Comparison of ENCODE assay signal across 20 cellular contexts in genomic region chr19:11410682-11411081, GRCh38. TPM values are rescaled to one million over a fixed set of nuclear protein-coding genes. Genes with fewer than 3 reads are reported as not detected.
DNase-seq lines count a peak whose midpoint lies in the region; ATAC-seq, FAIRE-seq and TF ChIP-seq lines count a peak whose summit lies in the region.
"Had no signal": no experiment of that assay in that cellular context is flagged by ENCODE, and none has a peak within 500 bp of the region (broad histone marks: within the 10 kb centered on the region; RNA-seq: fewer than 3 reads in every experiment).

No MANE protein-coding gene starts in this region.

- no peaks in the 10 kb centered on the region for H3K9me3 ChIP-seq in SK-N-SH
- H3K9me3 ChIP-seq: BLaER1 treated with 17β-estradiol and CSF1 and Interleukin-3, amounts not matched to agents 10 nM and 100 nM had no signal

- no peaks in the 10 kb centered on the region for H3K27me3 ChIP-seq in SK-N-SH (ENCODE audit: insufficient read depth)

- H4K20me1 ChIP-seq in SK-N-SH (ENCODE audit: insufficient read depth) = no peaks in the 10 kb centered on the region
- H4K20me1 ChIP-seq: BLaER1 treated with 17β-estradiol and CSF1 and Interleukin-3, amounts not matched to agents 10 nM and 100 nM had no signal

- TF ChIP-seq RAD21 in SK-N-SH (IDR thresholded peaks at IDR 0.05; ENCODE audit: low read length) = no peak

- no peak overlapping the region for H3K4me3 ChIP-seq in SK-N-SH (ENCODE audit: low read depth in 2 of 2, low read length in 1 of 2)
- no peak overlapping the region for H3K4me3 ChIP-seq in fibroblast of pulmonary artery (replicated peaks; ENCODE audit: low read depth, low read length)
- H3K4me3 ChIP-seq: BLaER1 treated with 17β-estradiol and CSF1 and Interleukin-3, amounts not matched to agents 10 nM and 100 nM had no signal

- peaks cover 5 to 7% of the 10 kb centered on the region in 2 donors for H3K4me1 Mint-ChIP-seq in stimulated activated naive B cell treated with anti-CD40 and anti-IgM and Interleukin-4, amounts not matched to agents 10 μg/mL and 1 μg/mL and 100 μg/mL, for 72 hours
- H3K4me1 Mint-ChIP-seq: activated T-helper 17 cell treated with anti-CD3 and anti-CD28 coated beads, Interleukin-2, amount 50 U/mL, for 72 hours; central memory CD8-positive, alpha-beta T cell had no signal

- ATAC-seq in SK-N-SH treated with all-trans-retinoic acid at 6 μM for 48 hours (no peak), HG03108 (IDR thresholded peaks at IDR 0.05; ENCODE audit: unreplicated experiment) (no peak)
- no peak for ATAC-seq in stimulated activated naive B cell treated with anti-CD40 and anti-IgM and Interleukin-4, amounts not matched to agents 10 μg/mL and 1 μg/mL and 100 μg/mL, for 72 hours (replicated peaks)
- ATAC-seq: activated CD4-positive, CD25-positive, alpha-beta regulatory T cell treated with anti-CD3 and anti-CD28 coated beads, Interleukin-2, amount 50 U/mL, for 24 hours; activated T-helper 17 cell treated with anti-CD3 and anti-CD28 coated beads, Interleukin-2, amount 50 U/mL, for 72 hours had no signal

- H3K9me2 ChIP-seq in SK-N-SH = no peaks in the 10 kb centered on the region

- no peak overlapping the region for H3K9ac ChIP-seq in SK-N-SH
- H3K9ac ChIP-seq: BLaER1 treated with 17β-estradiol and CSF1 and Interleukin-3, amounts not matched to agents 10 nM and 100 nM had no signal

- TF ChIP-seq CTCF in SK-N-SH (IDR thresholded peaks at IDR 0.05) (no peak), fibroblast of pulmonary artery (IDR thresholded peaks at IDR 0.05; ENCODE audit: low read length, missing control alignments) (no peak)

- H3K36me3 ChIP-seq in SK-N-SH (replicated peaks in 1 of 2; ENCODE audit: control insufficient read depth in 1 of 2, insufficient read depth in 2 of 2, low read length in 1 of 2) = no peaks in the 10 kb centered on the region
- H3K36me3 ChIP-seq: BLaER1 treated with 17β-estradiol and CSF1 and Interleukin-3, amounts not matched to agents 10 nM and 100 nM had no signal

- no peaks in the 10 kb centered on the region for H3K9me3 Mint-ChIP-seq in stimulated activated naive B cell treated with anti-CD40 and anti-IgM and Interleukin-4, amounts not matched to agents 10 μg/mL and 1 μg/mL and 100 μg/mL, for 72 hours
- H3K9me3 Mint-ChIP-seq: activated T-helper 17 cell treated with anti-CD3 and anti-CD28 coated beads, Interleukin-2, amount 50 U/mL, for 72 hours; central memory CD8-positive, alpha-beta T cell had no signal

- peaks cover 3% of the 10 kb centered on the region for H3F3A ChIP-seq in SK-N-SH (replicated peaks; ENCODE audit: insufficient read depth)

- no peak overlapping the region for H3K27ac ChIP-seq in SK-N-SH (ENCODE audit: low read depth in 2 of 2, low read length in 1 of 2)
- H3K27ac ChIP-seq: BLaER1 treated with 17β-estradiol and CSF1 and Interleukin-3, amounts not matched to agents 10 nM and 100 nM had no signal

- no peak for TF ChIP-seq EP300 in SK-N-SH (IDR thresholded peaks at IDR 0.05; ENCODE audit: borderline replicate concordance in 1 of 2, low read depth in 1 of 2, low read length in 1 of 2)

- CTCF ChIA-PET in SK-N-SH (lab: Yijun Ruan, JAX) = interaction anchor here (1.1 kb wide), 1 partner anchor 72 kb away, joined by 3 read pairs; no protein-coding TSS in a partner anchor

- DNase-seq in SK-N-SH (no peak), RKO (ENCODE audit: low spot score) (peak; percentile 30), fibroblast of pulmonary artery (ENCODE audit: low read depth) (peak; percentile 11), urothelium cell line (ENCODE audit: low spot score) (peak; percentile 48), SK-N-DZ (ENCODE audit: low spot score) (no peak)
- DNase-seq in stimulated activated naive B cell treated with anti-CD40 and anti-IgM and Interleukin-4, amounts not matched to agents 10 μg/mL and 1 μg/mL and 100 μg/mL, for 72 hours = no peak
- DNase-seq: 8988T; GDM1; NCI-H187; NCI-H345; SHP77; stimulated activated CD4-positive, alpha-beta T cell treated with anti-CD3 and anti-CD28 coated beads, Interleukin-12 subunit alpha, Interleukin-12 subunit beta, amount 100 ng/mL, for 4 hours had no signal

- FAIRE-seq in urothelium cell line (lab: Jason Lieb, UNC) = no peak
- FAIRE-seq: D721Med, keratinocyte had no signal

- H3K4me1 ChIP-seq in SK-N-SH (ENCODE audit: control insufficient read depth in 1 of 2, insufficient read depth in 2 of 2, low read depth in 1 of 2, low read length in 1 of 2) = no peaks in the 10 kb centered on the region

- peaks cover 0 to 17% of the 10 kb centered on the region in 2 donors for H3K27me3 Mint-ChIP-seq in stimulated activated naive B cell treated with anti-CD40 and anti-IgM and Interleukin-4, amounts not matched to agents 10 μg/mL and 1 μg/mL and 100 μg/mL, for 72 hours

- no peaks in the 10 kb centered on the region for H3K79me2 ChIP-seq in SK-N-SH (ENCODE audit: insufficient read depth)

- POLR2A ChIA-PET in SK-N-SH (lab: Yijun Ruan, JAX) = no interaction called here

- H2AFZ ChIP-seq in SK-N-SH (ENCODE audit: low read depth) = no peak overlapping the region

- no peak overlapping the region for H3K4me3 Mint-ChIP-seq in stimulated activated naive B cell treated with anti-CD40 and anti-IgM and Interleukin-4, amounts not matched to agents 10 μg/mL and 1 μg/mL and 100 μg/mL, for 72 hours
- H3K4me3 Mint-ChIP-seq: activated T-helper 17 cell treated with anti-CD3 and anti-CD28 coated beads, Interleukin-2, amount 50 U/mL, for 72 hours; central memory CD8-positive, alpha-beta T cell had no signal

- WGBS in SK-N-SH (ENCODE audit: low lambda C conversion rate) = 55% methylated on average over 8 of the region's 8 CpGs

- H3K4me2 ChIP-seq in SK-N-SH = no peak overlapping the region
- H3K4me2 ChIP-seq: BLaER1 treated with 17β-estradiol and CSF1 and Interleukin-3, amounts not matched to agents 10 nM and 100 nM had no signal

- H3K27ac Mint-ChIP-seq in stimulated activated naive B cell treated with anti-CD40 and anti-IgM and Interleukin-4, amounts not matched to agents 10 μg/mL and 1 μg/mL and 100 μg/mL, for 72 hours = no peak overlapping the region
- H3K27ac Mint-ChIP-seq: activated T-helper 17 cell treated with anti-CD3 and anti-CD28 coated beads, Interleukin-2, amount 50 U/mL, for 72 hours had no signal

- no peaks in the 10 kb centered on the region for H3K36me3 Mint-ChIP-seq in stimulated activated naive B cell treated with anti-CD40 and anti-IgM and Interleukin-4, amounts not matched to agents 10 μg/mL and 1 μg/mL and 100 μg/mL, for 72 hours

TF ChIP-seq in SK-N-SH, 30 proteins besides CTCF, POLR2A, EP300 and RAD21:
- TF ChIP-seq FOSL2 (IDR thresholded peaks at IDR 0.05; ENCODE audit: borderline replicate concordance, low read depth) = 0 out of 2 replicates have a peak, but pooled peaks have one; percentile 27
- no peak; the same call in 1 of the 2 replicates for TF ChIP-seq JUND (IDR thresholded peaks at IDR 0.05)
- no peak for TF ChIP-seq USF1 (IDR thresholded peaks at IDR 0.05; ENCODE audit: borderline replicate concordance, low read depth)

TF ChIP-seq in SK-N-SH treated with all-trans-retinoic acid at 6 μM for 48 hours, 23 proteins besides CTCF, POLR2A, EP300 and RAD21 (continues in another document):
- no peak for TF ChIP-seq ESRRG (CRISPR knock-in tag; IDR thresholded peaks at IDR 0.05)
- no peak for TF ChIP-seq CSDC2 (CRISPR knock-in tag; IDR thresholded peaks at IDR 0.05)

RNA-seq across cellular contexts. Expression of gene RGL3, which starts 8.4 kb away (rescaled TPM):
- 13.3 and 13.5 TPM in 2 replicates for polyA plus RNA-seq in SK-N-SH (2012; rRNA removed)
- polyA plus RNA-seq in SK-N-SH (2012; cell fraction: cytosol; rRNA removed) = 2.1 and 2.9 TPM in 2 replicates
- 140 and 202 TPM in 2 replicates for polyA plus RNA-seq in SK-N-SH (2012; cell fraction: nucleus; rRNA removed)
- polyA plus RNA-seq in SK-N-DZ (2014; cell fraction: cytosol; rRNA removed) = not detected in 2 replicates
- not detected in 2 replicates for polyA plus RNA-seq in SK-N-DZ (2014; cell fraction: nucleus; rRNA removed)
- polyA plus RNA-seq: keratinocyte had no signal

RNA-seq across cellular contexts. Expression of gene ODAD3, which starts 24.2 kb away (rescaled TPM):
- polyA plus RNA-seq in SK-N-SH (2012; rRNA removed) = 3.2 and 4.2 TPM in 2 replicates
- 2.1 and 2.3 TPM in 2 replicates for polyA plus RNA-seq in SK-N-SH (2012; cell fraction: cytosol; rRNA removed)
- 6.9 and 7.8 TPM in 2 replicates for polyA plus RNA-seq in SK-N-SH (2012; cell fraction: nucleus; rRNA removed)
- polyA plus RNA-seq in SK-N-DZ (2014; cell fraction: cytosol; rRNA removed) = 0.42 and 6.6 TPM in 2 replicates
- 10.7 TPM in 1 of 2 replicates, not detected in the other for polyA plus RNA-seq in SK-N-DZ (2014; cell fraction: nucleus; rRNA removed)

RNA-seq across cellular contexts. Expression of gene PRKCSH, which starts 24.8 kb away (rescaled TPM):
- 198 and 502 TPM in 2 replicates for polyA plus RNA-seq in SK-N-SH (2012; rRNA removed)
- 245 and 294 TPM in 2 replicates for polyA plus RNA-seq in SK-N-SH (2012; cell fraction: cytosol; rRNA removed)
- 658 and 734 TPM in 2 replicates for polyA plus RNA-seq in SK-N-SH (2012; cell fraction: nucleus; rRNA removed)
- 54.2 and 58.9 TPM in 2 replicates for polyA plus RNA-seq in SK-N-DZ (2014; cell fraction: cytosol; rRNA removed)
- polyA plus RNA-seq in SK-N-DZ (2014; cell fraction: nucleus; rRNA removed) = 111 and 113 TPM in 2 replicates

RNA-seq across cellular contexts. Expression of gene EPOR, which starts 26.6 kb away (rescaled TPM):
- 15.4 and 16.8 TPM in 2 replicates for polyA plus RNA-seq in SK-N-SH (2012; rRNA removed)
- 5.3 and 7.9 TPM in 2 replicates for polyA plus RNA-seq in SK-N-SH (2012; cell fraction: cytosol; rRNA removed)
- 79.3 and 81.6 TPM in 2 replicates for polyA plus RNA-seq in SK-N-SH (2012; cell fraction: nucleus; rRNA removed)
- polyA plus RNA-seq in SK-N-DZ (2014; cell fraction: cytosol; rRNA removed) = 7.1 and 11.3 TPM in 2 replicates
- 8.9 and 9.2 TPM in 2 replicates for polyA plus RNA-seq in SK-N-DZ (2014; cell fraction: nucleus; rRNA removed)

RNA-seq across cellular contexts. Expression of gene SWSAP1, which starts 36.2 kb away (rescaled TPM):
- polyA plus RNA-seq in SK-N-SH (2012; rRNA removed) = 2.8 and 3.0 TPM in 2 replicates
- polyA plus RNA-seq in SK-N-SH (2012; cell fraction: cytosol; rRNA removed) = 1.5 and 2.2 TPM in 2 replicates
- polyA plus RNA-seq in SK-N-SH (2012; cell fraction: nucleus; rRNA removed) = 5.3 and 6.2 TPM in 2 replicates
- 0.68 and 3.3 TPM in 2 replicates for polyA plus RNA-seq in SK-N-DZ (2014; cell fraction: cytosol; rRNA removed)
- polyA plus RNA-seq in SK-N-DZ (2014; cell fraction: nucleus; rRNA removed) = 1.1 and 1.5 TPM in 2 replicates

Comparison
In these comparisons a context has a peak if more than half of its experiments do, and no peak if none do; other contexts are left out.
1. DNase-seq: peak in RKO (single experiment), fibroblast of pulmonary artery (single experiment) and urothelium cell line (single experiment); none in SK-N-SH (single experiment), stimulated activated naive B cell treated with anti-CD40 and anti-IgM and Interleukin-4, amounts not matched to agents 10 μg/mL and 1 μg/mL and 100 μg/mL, for 72 hours (single experiment) and SK-N-DZ (single experiment).